Comparison of ENCODE assay signal across 8 cellular contexts in the genomic region with DNA sequence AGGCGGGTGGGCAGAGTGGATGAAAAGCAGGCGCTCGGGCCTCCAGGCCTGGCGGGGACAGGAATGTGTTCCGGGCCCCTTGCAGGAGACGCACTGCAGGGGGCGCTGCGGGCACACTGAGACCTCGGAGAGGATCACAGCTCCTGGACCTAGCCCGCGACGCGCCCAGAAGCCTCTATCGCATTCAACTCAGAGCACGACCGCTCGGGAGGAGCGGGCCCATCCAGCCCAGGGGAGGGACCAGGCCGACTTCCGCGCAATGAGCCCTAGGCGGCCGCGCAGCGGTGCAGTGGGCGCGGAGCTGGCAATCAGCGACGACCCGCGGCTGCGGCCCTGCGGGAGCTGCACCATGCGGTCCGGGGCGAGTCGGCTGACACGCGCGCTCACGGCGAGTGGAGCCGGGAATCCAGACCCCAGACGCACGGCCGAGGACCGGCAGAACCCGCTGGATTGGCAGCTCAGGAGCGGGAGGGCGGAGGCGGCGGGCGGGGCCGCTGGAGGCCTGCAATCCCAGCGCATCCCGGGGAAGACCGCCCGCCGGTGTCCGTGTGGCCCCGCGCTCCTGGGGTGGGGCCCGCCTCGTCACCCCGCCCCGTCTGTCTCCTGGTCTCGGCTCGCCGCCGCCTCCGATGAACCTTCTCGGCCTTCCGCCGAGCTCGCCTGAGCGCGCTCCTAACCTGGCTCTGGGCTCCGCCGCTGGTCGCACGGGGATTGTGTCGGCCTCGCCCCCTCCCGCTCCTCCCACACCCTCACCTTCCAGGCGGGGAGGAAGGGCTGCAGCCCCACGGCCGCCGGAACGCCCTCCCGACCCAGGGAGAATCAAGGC. TPM values are rescaled to one million over a fixed set of nuclear protein-coding genes. Genes with fewer than 3 reads are reported as not detected.
DNase-seq lines count a peak whose midpoint lies in the region; ATAC-seq and TF ChIP-seq lines count a peak whose summit lies in the region.

No MANE protein-coding gene starts in this region.

- peak; percentile 98 for TF ChIP-seq CTCF in chondrocyte (IDR thresholded peaks at IDR 0.05)

- H3K9ac ChIP-seq in BLaER1: peak overlapping the region; percentile 88

- H3K4me1 ChIP-seq in BLaER1: peaks cover 34% of the 10 kb centered on the region

- no peaks in the 10 kb centered on the region for H3K36me3 Mint-ChIP-seq in chondrocyte (ENCODE audit: low read depth)

- H3K4me1 Mint-ChIP-seq in chondrocyte (ENCODE audit: low read depth): peaks cover 27% of the 10 kb centered on the region

- H3K27me3 ChIP-seq in BLaER1: no peaks in the 10 kb centered on the region

- no peaks in the 10 kb centered on the region for H4K20me1 ChIP-seq in BLaER1

- H3K4me2 ChIP-seq in BLaER1: peak overlapping the region; percentile 99

- peak; percentile 88 for ATAC-seq in HG03439 (IDR thresholded peaks at IDR 0.05; ENCODE audit: unreplicated experiment)

- H3K4me3 ChIP-seq in BLaER1: peak overlapping the region; percentile 82

- H3K27ac ChIP-seq in BLaER1: peak overlapping the region; percentile 93

- H3K36me3 ChIP-seq in BLaER1: no peaks in the 10 kb centered on the region

- peak; percentile 89 for DNase-seq in GM19238 (ENCODE audit: insufficient read length, low spot score)
- peak; percentile 95 for DNase-seq in NCI-H460 (ENCODE audit: extremely low read depth, low read depth)
- peak; percentile 89 for DNase-seq in activated CD4-positive, alpha-beta T cell treated with anti-CD3 and anti-CD28 coated beads for 1 hour
- peak; percentile 98 for DNase-seq in chondrocyte (ENCODE audit: low spot score)
- peak; percentile 97 for DNase-seq in kidney tubule cell (ENCODE audit: low spot score)
- peak; percentile 83 to 95 for DNase-seq in stimulated activated CD4-positive, alpha-beta T cell treated with anti-CD3 and anti-CD28 coated beads, Interleukin-1b, Interleukin-23, amount 100 ng/mL, for 1 hour (ENCODE audit: low read depth in 2 of 2)

- H3K4me3 Mint-ChIP-seq in chondrocyte (ENCODE audit: unreplicated experiment): peak overlapping the region; percentile 75

- H3K27ac Mint-ChIP-seq in chondrocyte (ENCODE audit: unreplicated experiment): peak overlapping the region; percentile 92

- H3K9me3 ChIP-seq in BLaER1: 0 out of 2 replicates have a peak, but pooled peaks cover 4% of the 10 kb centered on the region

- no peaks in the 10 kb centered on the region for H3K9me3 Mint-ChIP-seq in chondrocyte (ENCODE audit: low read depth)

- H3K27me3 Mint-ChIP-seq in chondrocyte (ENCODE audit: low read depth): peaks cover 4% of the 10 kb centered on the region

RNA-seq across cellular contexts. Expression of a gene that starts 33.5 kb away (rescaled TPM):
- 0.05 and 0.09 TPM in 2 replicates for total RNA-seq in NCI-H460 (2014; rRNA removed; shearing (Covaris generic))
- polyA plus RNA-seq in NCI-H460 (2014; cell fraction: nucleus; rRNA removed): 0.15 TPM in 1 of 2 replicates, not detected in the other
- total RNA-seq in chondrocyte: 0.60 to 2.2 TPM (median 0.62 TPM) in 3 replicates

Comparison
In these comparisons a context has a peak if more than half of its experiments do, and no peak if none do; other contexts are left out.
1. Peak in every context shown above with its lines: DNase-seq, ATAC-seq, H3K4me3 ChIP-seq and H3K27ac ChIP-seq.